ENCODE assay signal across 8 cellular contexts in genomic region chr2:85326946-85327756, GRCh38. TPM values are rescaled to one million over a fixed set of nuclear protein-coding genes. Genes with fewer than 3 reads are reported as not detected.
DNase-seq lines count a peak whose midpoint lies in the region; ATAC-seq lines count a peak whose summit lies in the region.

No MANE protein-coding gene starts in this region.

- H3K36me3 Mint-ChIP-seq in activated naive CD4-positive, alpha-beta T cell treated with anti-CD3 and anti-CD28 coated beads, Interleukin-2, amount 50 U/mL, for 24 hours: peaks cover 23% of the 10 kb centered on the region

- DNase-seq in RKO (ENCODE audit: low spot score): peak; percentile 63
- DNase-seq in left cardiac atrium: peak; percentile 73
- DNase-seq in retina: peak; percentile 64
- DNase-seq in OCI-M2 (lab: John Stamatoyannopoulos, UW; ENCODE audit: unreplicated experiment): no peak
- no peak for DNase-seq in 8988T

- H3K27ac Mint-ChIP-seq in activated naive CD4-positive, alpha-beta T cell treated with anti-CD3 and anti-CD28 coated beads, Interleukin-2, amount 50 U/mL, for 24 hours: peak overlapping the region; percentile 100

- intact Hi-C loops in left cardiac atrium (cut with DNase I): loop anchor here in 1 of 2 donors (1.0 kb wide), 1 partner anchor 27 kb away; the partner anchor contains the start of genes ELMOD3 and RETSAT

- no peaks in the 10 kb centered on the region for H3K27me3 Mint-ChIP-seq in activated naive CD4-positive, alpha-beta T cell treated with anti-CD3 and anti-CD28 coated beads, Interleukin-2, amount 50 U/mL, for 24 hours

- ATAC-seq in GM18498 (IDR thresholded peaks at IDR 0.05; ENCODE audit: unreplicated experiment) (peak; percentile 37), HG02884 (IDR thresholded peaks at IDR 0.05; ENCODE audit: unreplicated experiment) (peak; percentile 29), left cardiac atrium (peak; percentile 53 to 61)

- peaks cover 48% of the 10 kb centered on the region for H3K4me1 Mint-ChIP-seq in activated naive CD4-positive, alpha-beta T cell treated with anti-CD3 and anti-CD28 coated beads, Interleukin-2, amount 50 U/mL, for 24 hours

- H3K9me3 Mint-ChIP-seq in activated naive CD4-positive, alpha-beta T cell treated with anti-CD3 and anti-CD28 coated beads, Interleukin-2, amount 50 U/mL, for 24 hours: no peaks in the 10 kb centered on the region

- peak overlapping the region; percentile 99 for H3K4me3 Mint-ChIP-seq in activated naive CD4-positive, alpha-beta T cell treated with anti-CD3 and anti-CD28 coated beads, Interleukin-2, amount 50 U/mL, for 24 hours

RNA-seq across cellular contexts. Expression of gene TGOLN2, which starts 0.6 kb away (rescaled TPM):
- 10 to 100 TPM; 71.1 to 73.9 TPM for total RNA-seq in left cardiac atrium

RNA-seq across cellular contexts. Expression of gene RETSAT, which starts 27.2 kb away (rescaled TPM):
- total RNA-seq in left cardiac atrium: 10 to 100 TPM; 79.9 to 84.0 TPM

RNA-seq across cellular contexts. Expression of gene ELMOD3, which starts 27.4 kb away (rescaled TPM):
- 10 to 100 TPM; 15.4 to 22.1 TPM for total RNA-seq in left cardiac atrium

Comparison
In these comparisons a context has a peak if more than half of its experiments do, and no peak if none do; other contexts are left out.
1. DNase-seq: peak in RKO (single experiment), left cardiac atrium (single experiment) and retina (single experiment); none in OCI-M2 (single experiment) and 8988T (single experiment).
2. Peak in every context shown above with its lines, with median percentiles within 50 percentile points of each other: ATAC-seq.